In genomic region chr2:109266998-109267854, GRCh38 we compare ENCODE assay signal across 14 cellular contexts.
A peak's percentile ranks its signal among the peaks of the same experiment; 100 is the strongest.
DNase-seq lines count a peak whose midpoint lies in the region; ATAC-seq, FAIRE-seq and TF ChIP-seq lines count a peak whose summit lies in the region.
"Had no signal": no experiment of that assay in that cellular context is flagged by ENCODE, and none has a peak within 500 bp of the region (broad histone marks: within the 10 kb centered on the region; RNA-seq: fewer than 3 reads in every experiment).

No MANE protein-coding gene starts in this region.

- WGBS in sigmoid colon, 2 donors: 71 to 76% methylated on average over 16 of the region's 16 CpGs

- H3K4me1 ChIP-seq in kidney (ENCODE audit: control insufficient read depth in 1 of 2, insufficient read depth in 1 of 2, low read depth in 1 of 2, low read length in 2 of 2) (peaks cover 12 to 15% of the 10 kb centered on the region in 2 donors), sigmoid colon (peaks cover 0 to 22% (median 14%) of the 10 kb centered on the region in 4 donors), ascending aorta (peaks cover 7 to 22% of the 10 kb centered on the region in 2 donors)
- H3K4me1 ChIP-seq: breast epithelium had no signal

- DNase-seq in NB4 (ENCODE audit: low read depth) (peak; percentile 68), dermis blood vessel endothelial cell (peak; percentile 91), kidney (no peak), sigmoid colon (peak; percentile 62), NCI-H146 (lab: John Stamatoyannopoulos, UW) (no peak), ascending aorta (ENCODE audit: low spot score in 2 of 2) (no peak), T-helper 9 cell (no peak)
- DNase-seq: activated CD4-positive, alpha-beta T cell treated with anti-CD3 and anti-CD28 coated beads for 36 hours; foreskin fibroblast; left lung; NCI-H187 treated with DMSO at 0.1 percent for 48 hours had no signal

- TF ChIP-seq POLR2A in NB4 (IDR thresholded peaks at IDR 0.05; ENCODE audit: extremely low read depth, insufficient read length) (no peak), sigmoid colon (IDR thresholded peaks at IDR 0.05) (no peak)

- FAIRE-seq in kidney (lab: Jason Lieb, UNC): no peak

- no peak overlapping the region for H3K9ac ChIP-seq in kidney (ENCODE audit: low read length in 2 of 2)

- no peaks in the 10 kb centered on the region for H3K36me3 ChIP-seq in kidney (ENCODE audit: control insufficient read depth in 1 of 2, insufficient read depth in 2 of 2, low read length in 2 of 2)
- H3K36me3 ChIP-seq in sigmoid colon: no peaks in the 10 kb centered on the region
- H3K36me3 ChIP-seq in ascending aorta: no peaks in the 10 kb centered on the region
- H3K36me3 ChIP-seq: breast epithelium, left lung, suprapubic skin had no signal

- ATAC-seq in GM18858 (IDR thresholded peaks at IDR 0.05; ENCODE audit: unreplicated experiment): no peak
- ATAC-seq: activated CD4-positive, alpha-beta T cell treated with anti-CD3 and anti-CD28 coated beads for 36 hours; left lung had no signal

- intact Hi-C loops in kidney (cut with DNase I) (no loop called here), sigmoid colon (cut with DNase I) (no loop called here), ascending aorta (cut with DNase I) (no loop called here)

- TF ChIP-seq CTCF in NB4 (IDR thresholded peaks at IDR 0.05; ENCODE audit: low read depth, low read length): no peak
- TF ChIP-seq CTCF in kidney (IDR thresholded peaks at IDR 0.05; ENCODE audit: borderline replicate concordance, extremely low read depth, insufficient read depth): no peak
- no peak for TF ChIP-seq CTCF in sigmoid colon (IDR thresholded peaks at IDR 0.05)
- no peak for TF ChIP-seq CTCF in ascending aorta (IDR thresholded peaks at IDR 0.05)

- no peaks in the 10 kb centered on the region for H3K9me3 ChIP-seq in kidney (ENCODE audit: control insufficient read depth in 1 of 2, low read length in 2 of 2)
- H3K9me3 ChIP-seq in sigmoid colon: no peaks in the 10 kb centered on the region
- no peaks in the 10 kb centered on the region for H3K9me3 ChIP-seq in ascending aorta
- H3K9me3 ChIP-seq: breast epithelium, left lung, suprapubic skin had no signal

- H3K27ac ChIP-seq in kidney (ENCODE audit: low read depth in 2 of 2, low read length in 2 of 2): peak overlapping the region; percentile 56 to 79
- H3K27ac ChIP-seq in sigmoid colon: peak overlapping the region in 2 of 4 donors; percentile 4 to 31
- H3K27ac ChIP-seq in ascending aorta: no peak overlapping the region
- H3K27ac ChIP-seq: suprapubic skin had no signal

- H3K27me3 ChIP-seq in sigmoid colon: no peaks in the 10 kb centered on the region
- no peaks in the 10 kb centered on the region for H3K27me3 ChIP-seq in ascending aorta
- H3K27me3 ChIP-seq: breast epithelium, left lung, suprapubic skin had no signal

- TF ChIP-seq EP300 in sigmoid colon (IDR thresholded peaks at IDR 0.05): no peak

- no peak overlapping the region for H3K4me3 ChIP-seq in NB4 (ENCODE audit: low read depth, low read length)
- no peak overlapping the region for H3K4me3 ChIP-seq in kidney (ENCODE audit: low read length in 2 of 2)
- H3K4me3 ChIP-seq in sigmoid colon: no peak overlapping the region
- H3K4me3 ChIP-seq in ascending aorta: no peak overlapping the region
- H3K4me3 ChIP-seq: breast epithelium, left lung, suprapubic skin had no signal

Comparison
In these comparisons a context has a peak if more than half of its experiments do, and no peak if none do; other contexts are left out.
1. DNase-seq: peak in NB4 (single experiment), dermis blood vessel endothelial cell (single experiment) and sigmoid colon (single experiment); none in kidney (single experiment), NCI-H146 (single experiment), ascending aorta (0 of 2) and T-helper 9 cell (single experiment).
2. H3K27ac ChIP-seq: peak in kidney (2 of 2); none in ascending aorta (0 of 2).